28 cellular contexts compared by ENCODE assay signal in genomic region chr12:70779250-70779649, GRCh38.
"Had no signal": no experiment of that assay in that cellular context is flagged by ENCODE, and none has a peak within 500 bp of the region (broad histone marks: within the 10 kb centered on the region; RNA-seq: fewer than 3 reads in every experiment).

No MANE protein-coding gene starts in this region.

- H3K27me3 Mint-ChIP-seq: progenitor cell of endocrine pancreas; stimulated activated naive CD8-positive, alpha-beta T cell treated with anti-CD3 and anti-CD28 coated beads, Interleukin-15, amount 100 ng/mL, for 72 hours had no signal

- H3K4me2 ChIP-seq: neural progenitor cell had no signal

- H3K36me3 ChIP-seq: neural progenitor cell, ovary, right lobe of liver, sigmoid colon, suprapubic skin, tibial artery, transverse colon, upper lobe of left lung, vagina had no signal

- H3K4me1 ChIP-seq: neural progenitor cell, parathyroid adenoma, psoas muscle, right lobe of liver, sigmoid colon, suprapubic skin, testis, transverse colon, upper lobe of left lung, vagina had no signal

- DNase-seq: natural killer cell; occipital lobe; ovary; posterior cingulate gyrus; psoas muscle; right cardiac atrium; right lobe of liver; sigmoid colon; small intestine; stimulated activated CD4-positive, alpha-beta T cell treated with anti-CD3 and anti-CD28 coated beads, Interleukin-15, amount 100 ng/mL, for 24 hours; stimulated activated CD4-positive, alpha-beta T cell treated with anti-CD3 and anti-CD28 coated beads, Interleukin-2, amount 100 ng/mL, for 24 hours; stimulated activated CD4-positive, alpha-beta T cell treated with anti-CD3 and anti-CD28 coated beads, Interleukin-2, amount 100 ng/mL, for 48 hours; stimulated activated CD4-positive, alpha-beta T cell treated with anti-CD3 and anti-CD28 coated beads, Interleukin-4, amount 100 ng/mL, for 24 hours; stimulated activated naive B cell treated with anti-CD40 and anti-IgM and Interleukin-4, amounts not matched to agents 10 μg/mL and 1 μg/mL and 100 μg/mL, for 72 hours; stimulated activated naive CD8-positive, alpha-beta T cell treated with anti-CD3 and anti-CD28 coated beads, Interleukin-15, amount 100 ng/mL, for 72 hours; stimulated activated naive CD8-positive, alpha-beta T cell treated with anti-CD3 and anti-CD28 coated beads, Interleukin-15, Interleukin-2, amounts not matched to agents 100 U/mL and 50 U/mL, for 24 hours; substantia nigra; testis; tibial artery; transverse colon; upper lobe of left lung had no signal

- H2AFZ ChIP-seq: neural progenitor cell, parathyroid adenoma had no signal

- H3K27ac ChIP-seq: neural progenitor cell, ovary, parathyroid adenoma, psoas muscle, right lobe of liver, sigmoid colon, suprapubic skin, testis, tibial artery, transverse colon, upper lobe of left lung, vagina had no signal

- H3K27me3 ChIP-seq: neural progenitor cell, ovary, right lobe of liver, sigmoid colon, suprapubic skin, testis, tibial artery, transverse colon, upper lobe of left lung, vagina had no signal

- H3K9me3 ChIP-seq: ovary, psoas muscle, right lobe of liver, sigmoid colon, suprapubic skin, testis, tibial artery, transverse colon, upper lobe of left lung, vagina had no signal

- H3K36me3 Mint-ChIP-seq: natural killer cell; neural progenitor cell; stimulated activated effector memory CD8-positive, alpha-beta T cell treated with anti-CD3 and anti-CD28 coated beads, Interleukin-12 subunit alpha, Interleukin-12 subunit beta, amount 100 ng/mL, for 72 hours; stimulated activated naive B cell treated with anti-CD40 and anti-IgM and Interleukin-4, amounts not matched to agents 10 μg/mL and 1 μg/mL and 100 μg/mL, for 72 hours had no signal

- H3K4me3 ChIP-seq: neural progenitor cell, ovary, psoas muscle, right lobe of liver, sigmoid colon, suprapubic skin, testis, tibial artery, transverse colon, upper lobe of left lung, vagina had no signal

- H3K27ac Mint-ChIP-seq: natural killer cell; nephron; neural progenitor cell; progenitor cell of endocrine pancreas; stimulated activated effector memory CD8-positive, alpha-beta T cell treated with anti-CD3 and anti-CD28 coated beads, Interleukin-12 subunit alpha, Interleukin-12 subunit beta, amount 100 ng/mL, for 72 hours; stimulated activated naive B cell treated with anti-CD40 and anti-IgM and Interleukin-4, amounts not matched to agents 10 μg/mL and 1 μg/mL and 100 μg/mL, for 72 hours had no signal

- H3K9me3 Mint-ChIP-seq: stimulated activated naive CD8-positive, alpha-beta T cell treated with anti-CD3 and anti-CD28 coated beads, Interleukin-15, amount 100 ng/mL, for 72 hours had no signal

- H3K9ac ChIP-seq: neural progenitor cell, parathyroid adenoma had no signal

- H3K79me2 ChIP-seq: parathyroid adenoma had no signal

- H3K4me3 Mint-ChIP-seq: natural killer cell; nephron; neural progenitor cell; stimulated activated effector memory CD8-positive, alpha-beta T cell treated with anti-CD3 and anti-CD28 coated beads, Interleukin-12 subunit alpha, Interleukin-12 subunit beta, amount 100 ng/mL, for 72 hours; stimulated activated naive B cell treated with anti-CD40 and anti-IgM and Interleukin-4, amounts not matched to agents 10 μg/mL and 1 μg/mL and 100 μg/mL, for 72 hours; stimulated activated naive CD8-positive, alpha-beta T cell treated with anti-CD3 and anti-CD28 coated beads, Interleukin-15, amount 100 ng/mL, for 72 hours had no signal

- ATAC-seq: natural killer cell; psoas muscle; right cardiac atrium; right lobe of liver; stimulated activated effector memory CD8-positive, alpha-beta T cell treated with anti-CD3 and anti-CD28 coated beads, Interleukin-12 subunit alpha, Interleukin-12 subunit beta, amount 100 ng/mL, for 72 hours; stimulated activated naive B cell treated with anti-CD40 and anti-IgM and Interleukin-4, amounts not matched to agents 10 μg/mL and 1 μg/mL and 100 μg/mL, for 72 hours; stimulated activated naive CD8-positive, alpha-beta T cell treated with anti-CD3 and anti-CD28 coated beads, Interleukin-15, amount 100 ng/mL, for 72 hours; stimulated activated naive CD8-positive, alpha-beta T cell treated with anti-CD3 and anti-CD28 coated beads, Interleukin-15, Interleukin-2, amounts not matched to agents 100 U/mL and 50 U/mL, for 24 hours had no signal

- H3K4me1 Mint-ChIP-seq: natural killer cell; nephron; stimulated activated effector memory CD8-positive, alpha-beta T cell treated with anti-CD3 and anti-CD28 coated beads, Interleukin-12 subunit alpha, Interleukin-12 subunit beta, amount 100 ng/mL, for 72 hours; stimulated activated naive CD8-positive, alpha-beta T cell treated with anti-CD3 and anti-CD28 coated beads, Interleukin-15, amount 100 ng/mL, for 72 hours had no signal
